Comparison of ENCODE assay signal across 38 cellular contexts in the genomic region with DNA sequence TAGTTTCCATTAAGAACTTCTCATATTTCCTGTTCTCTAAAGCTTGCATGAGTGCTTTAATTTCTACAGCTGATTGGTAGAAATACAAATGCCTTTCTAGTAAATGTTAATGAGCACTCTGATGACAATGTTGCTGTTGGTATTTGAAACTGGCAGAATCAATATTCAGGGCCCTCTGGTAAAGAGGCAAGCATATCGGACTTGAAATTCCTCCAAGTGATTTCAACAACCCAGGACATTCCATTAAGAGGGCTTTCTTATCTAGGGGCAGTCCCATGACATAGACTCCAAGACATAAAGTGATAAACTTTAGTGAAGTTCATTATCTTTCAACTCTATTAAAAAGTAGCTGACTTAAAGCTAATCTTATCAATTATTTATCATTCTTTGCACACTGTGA.
"Had no signal": no experiment of that assay in that cellular context is flagged by ENCODE, and none has a peak within 500 bp of the region (broad histone marks: within the 10 kb centered on the region; RNA-seq: fewer than 3 reads in every experiment).

No MANE protein-coding gene starts in this region.

- H3K4me1 ChIP-seq: adrenal gland had no signal

- DNase-seq: activated B cell treated with CpG ODN at 0.5 μM for 24 hours; activated CD4-positive, alpha-beta memory T cell treated with anti-CD3 and anti-CD28 coated beads for 36 hours; activated CD4-positive, alpha-beta T cell treated with anti-CD3 and anti-CD28 coated beads for 4 hours; activated CD4-positive, alpha-beta T cell treated with anti-CD3 and anti-CD28 coated beads, Interleukin-2, amount 10 ng/mL, durations not matched to agents 24 days and 14 days; activated CD4-positive, alpha-beta T cell treated with anti-CD3 and anti-CD28 coated beads, Interleukin-2, amount 50 U/mL, for 1 hour; activated CD4-positive, alpha-beta T cell treated with anti-CD3 and anti-CD28 coated beads, Interleukin-2, amount 50 U/mL, for 4 hours; activated CD4-positive, CD25-positive, alpha-beta regulatory T cell treated with anti-CD3 and anti-CD28 coated beads, Interleukin-2, amount 50 U/mL, for 72 hours; activated CD8-positive, alpha-beta memory T cell treated with anti-CD3 and anti-CD28 coated beads, Interleukin-2, amount 50 U/mL, for 4 hours; activated CD8-positive, alpha-beta T cell treated with anti-CD3 and anti-CD28 coated beads for 36 hours; activated effector memory CD4-positive, alpha-beta T cell treated with anti-CD3 and anti-CD28 coated beads, Interleukin-2, amount 50 U/mL, for 16 hours; activated gamma-delta T cell treated with Interleukin-2 at 50 U/mL for 16 hours; activated naive CD4-positive, alpha-beta T cell; activated naive CD4-positive, alpha-beta T cell treated with anti-CD3 and anti-CD28 coated beads for 36 hours; activated naive CD4-positive, alpha-beta T cell treated with anti-CD3 and anti-CD28 coated beads, Interleukin-2, amount 50 U/mL, for 16 hours; activated naive CD8-positive, alpha-beta T cell treated with anti-CD3 and anti-CD28 coated beads for 36 hours; activated T-cell treated with anti-CD3 and anti-CD28 coated beads for 4 hours; activated T-cell treated with anti-CD3 and anti-CD28 coated beads, Interleukin-2, amount 50 U/mL, for 1 hour; activated T-cell treated with anti-CD3 and anti-CD28 coated beads, Interleukin-2, amount 50 U/mL, for 4 hours; activated T-cell treated with anti-CD3 and anti-CD28 coated beads, Interleukin-2, amount 50 U/mL, for 72 hours; adrenal gland; amniotic stem cell; aorta; caudate nucleus; cerebellar nuclear complex; T-helper 1 cell; T-helper 2 cell; T-helper 9 cell had no signal

- H3K27ac Mint-ChIP-seq: activated B cell treated with CpG ODN at 0.5 μM for 24 hours; activated CD4-positive, alpha-beta memory T cell treated with anti-CD3 and anti-CD28 coated beads for 36 hours; activated CD4-positive, alpha-beta T cell treated with anti-CD3 and anti-CD28 coated beads, Interleukin-2, amount 10 ng/mL, durations not matched to agents 24 days and 14 days; activated CD8-positive, alpha-beta T cell treated with anti-CD3 and anti-CD28 coated beads for 36 hours; activated naive CD4-positive, alpha-beta T cell treated with anti-CD3 and anti-CD28 coated beads for 36 hours; activated naive CD4-positive, alpha-beta T cell treated with anti-CD3 and anti-CD28 coated beads, Interleukin-2, amount 50 U/mL, for 72 hours; activated naive CD8-positive, alpha-beta T cell treated with anti-CD3 and anti-CD28 coated beads for 36 hours; activated T-cell treated with anti-CD3 and anti-CD28 coated beads, Interleukin-2, amount 50 U/mL, for 72 hours; activated T-helper 1 cell treated with anti-CD3 and anti-CD28 coated beads, Interleukin-12 subunit alpha, Interleukin-12 subunit beta, Interleukin-2, Interleukin-4 antibody, amounts not matched to agents 30 ng/mL and 10 ng/mL and 1 ng/mL, durations not matched to agents 14 hours and 24 hours and 36 hours; activated T-helper 17 cell treated with anti-CD3 and anti-CD28 coated beads, Interleukin-2, amount 50 U/mL, for 72 hours; brain; T-helper 1 cell treated with Interleukin-12 subunit alpha and Interleukin-12 subunit beta and Interleukin-4 antibody, amounts not matched to agents 30 μg/mL and 1 μg/mL, for 36 hours; T-helper 2 cell treated with Interferon-gamma antibody and Interleukin-4, amounts not matched to agents 5 μg/mL and 100 μg/mL, for 36 hours had no signal

- H3K27me3 ChIP-seq: adrenal gland, cardiac muscle cell had no signal

- H3K9me3 ChIP-seq: adrenal gland had no signal

- FAIRE-seq: bronchial epithelial cell, TTC549 had no signal

- H3K4me3 ChIP-seq: adrenal gland, cardiac muscle cell had no signal

- H3K36me3 ChIP-seq: adrenal gland, cardiac muscle cell had no signal

- H3K36me3 Mint-ChIP-seq: activated CD4-positive, alpha-beta memory T cell treated with anti-CD3 and anti-CD28 coated beads for 36 hours; activated naive CD4-positive, alpha-beta T cell treated with anti-CD3 and anti-CD28 coated beads, Interleukin-2, amount 50 U/mL, for 72 hours; activated naive CD8-positive, alpha-beta T cell treated with anti-CD3 and anti-CD28 coated beads for 36 hours; brain had no signal

- H3K27ac ChIP-seq: adrenal gland, cardiac muscle cell, VCaP had no signal

- H3K9me3 Mint-ChIP-seq: activated B cell treated with CpG ODN at 0.5 μM for 24 hours; activated CD4-positive, alpha-beta memory T cell treated with anti-CD3 and anti-CD28 coated beads for 36 hours; activated CD4-positive, alpha-beta T cell treated with anti-CD3 and anti-CD28 coated beads, Interleukin-2, amount 10 ng/mL, durations not matched to agents 24 days and 14 days; activated CD8-positive, alpha-beta T cell treated with anti-CD3 and anti-CD28 coated beads for 36 hours; activated naive CD4-positive, alpha-beta T cell treated with anti-CD3 and anti-CD28 coated beads for 36 hours; activated naive CD4-positive, alpha-beta T cell treated with anti-CD3 and anti-CD28 coated beads, Interleukin-2, amount 50 U/mL, for 72 hours; activated naive CD8-positive, alpha-beta T cell treated with anti-CD3 and anti-CD28 coated beads for 36 hours; activated T-cell treated with anti-CD3 and anti-CD28 coated beads, Interleukin-2, amount 50 U/mL, for 4 hours; activated T-cell treated with anti-CD3 and anti-CD28 coated beads, Interleukin-2, amount 50 U/mL, for 72 hours; activated T-helper 1 cell treated with anti-CD3 and anti-CD28 coated beads, Interleukin-12 subunit alpha, Interleukin-12 subunit beta, Interleukin-2, Interleukin-4 antibody, amounts not matched to agents 30 ng/mL and 10 ng/mL and 1 ng/mL, durations not matched to agents 14 hours and 24 hours and 36 hours; activated T-helper 17 cell treated with anti-CD3 and anti-CD28 coated beads, Interleukin-2, amount 50 U/mL, for 72 hours; central memory CD8-positive, alpha-beta T cell; T-helper 1 cell treated with Interleukin-12 subunit alpha and Interleukin-12 subunit beta and Interleukin-4 antibody, amounts not matched to agents 30 μg/mL and 1 μg/mL, for 36 hours; T-helper 2 cell treated with Interferon-gamma antibody and Interleukin-4, amounts not matched to agents 5 μg/mL and 100 μg/mL, for 36 hours had no signal

- H3K27me3 Mint-ChIP-seq: activated B cell treated with CpG ODN at 0.5 μM for 24 hours; activated CD4-positive, alpha-beta memory T cell treated with anti-CD3 and anti-CD28 coated beads for 36 hours; activated CD4-positive, alpha-beta T cell treated with anti-CD3 and anti-CD28 coated beads, Interleukin-2, amount 10 ng/mL, durations not matched to agents 24 days and 14 days; activated CD8-positive, alpha-beta T cell treated with anti-CD3 and anti-CD28 coated beads for 36 hours; activated naive CD8-positive, alpha-beta T cell treated with anti-CD3 and anti-CD28 coated beads for 36 hours; activated T-helper 17 cell treated with anti-CD3 and anti-CD28 coated beads, Interleukin-2, amount 50 U/mL, for 72 hours; central memory CD8-positive, alpha-beta T cell had no signal

- H3K4me3 Mint-ChIP-seq: activated B cell treated with CpG ODN at 0.5 μM for 24 hours; activated CD4-positive, alpha-beta memory T cell treated with anti-CD3 and anti-CD28 coated beads for 36 hours; activated CD4-positive, alpha-beta T cell treated with anti-CD3 and anti-CD28 coated beads, Interleukin-2, amount 10 ng/mL, durations not matched to agents 24 days and 14 days; activated CD8-positive, alpha-beta T cell treated with anti-CD3 and anti-CD28 coated beads for 36 hours; activated naive CD4-positive, alpha-beta T cell treated with anti-CD3 and anti-CD28 coated beads for 36 hours; activated naive CD8-positive, alpha-beta T cell treated with anti-CD3 and anti-CD28 coated beads for 36 hours; activated T-cell treated with anti-CD3 and anti-CD28 coated beads, Interleukin-2, amount 50 U/mL, for 4 hours; activated T-cell treated with anti-CD3 and anti-CD28 coated beads, Interleukin-2, amount 50 U/mL, for 72 hours; activated T-helper 1 cell treated with anti-CD3 and anti-CD28 coated beads, Interleukin-12 subunit alpha, Interleukin-12 subunit beta, Interleukin-2, Interleukin-4 antibody, amounts not matched to agents 30 ng/mL and 10 ng/mL and 1 ng/mL, durations not matched to agents 14 hours and 24 hours and 36 hours; activated T-helper 17 cell treated with anti-CD3 and anti-CD28 coated beads, Interleukin-2, amount 50 U/mL, for 72 hours; brain; central memory CD8-positive, alpha-beta T cell; T-helper 1 cell treated with Interleukin-12 subunit alpha and Interleukin-12 subunit beta and Interleukin-4 antibody, amounts not matched to agents 30 μg/mL and 1 μg/mL, for 36 hours; T-helper 2 cell treated with Interferon-gamma antibody and Interleukin-4, amounts not matched to agents 5 μg/mL and 100 μg/mL, for 36 hours had no signal

- H3K4me1 Mint-ChIP-seq: activated B cell treated with CpG ODN at 0.5 μM for 24 hours; activated CD4-positive, alpha-beta T cell treated with anti-CD3 and anti-CD28 coated beads, Interleukin-2, amount 10 ng/mL, durations not matched to agents 24 days and 14 days; activated naive CD8-positive, alpha-beta T cell treated with anti-CD3 and anti-CD28 coated beads for 36 hours; activated T-helper 17 cell treated with anti-CD3 and anti-CD28 coated beads, Interleukin-2, amount 50 U/mL, for 72 hours; brain; central memory CD8-positive, alpha-beta T cell had no signal
